1 cellular context compared by ENCODE assay signal in genomic region chr19:40465025-40465780, GRCh38.
TF ChIP-seq lines count a peak whose summit lies in the region.

TSS of gene BLVRB (minus strand) at chr19:40465745. CDS start at chr19:40465688, 57 bp downstream.

TF ChIP-seq in HepG2, 621 proteins besides CTCF, POLR2A, EP300 and RAD21 (continued from another document and continues in another):
- TF ChIP-seq, protein P1, sequence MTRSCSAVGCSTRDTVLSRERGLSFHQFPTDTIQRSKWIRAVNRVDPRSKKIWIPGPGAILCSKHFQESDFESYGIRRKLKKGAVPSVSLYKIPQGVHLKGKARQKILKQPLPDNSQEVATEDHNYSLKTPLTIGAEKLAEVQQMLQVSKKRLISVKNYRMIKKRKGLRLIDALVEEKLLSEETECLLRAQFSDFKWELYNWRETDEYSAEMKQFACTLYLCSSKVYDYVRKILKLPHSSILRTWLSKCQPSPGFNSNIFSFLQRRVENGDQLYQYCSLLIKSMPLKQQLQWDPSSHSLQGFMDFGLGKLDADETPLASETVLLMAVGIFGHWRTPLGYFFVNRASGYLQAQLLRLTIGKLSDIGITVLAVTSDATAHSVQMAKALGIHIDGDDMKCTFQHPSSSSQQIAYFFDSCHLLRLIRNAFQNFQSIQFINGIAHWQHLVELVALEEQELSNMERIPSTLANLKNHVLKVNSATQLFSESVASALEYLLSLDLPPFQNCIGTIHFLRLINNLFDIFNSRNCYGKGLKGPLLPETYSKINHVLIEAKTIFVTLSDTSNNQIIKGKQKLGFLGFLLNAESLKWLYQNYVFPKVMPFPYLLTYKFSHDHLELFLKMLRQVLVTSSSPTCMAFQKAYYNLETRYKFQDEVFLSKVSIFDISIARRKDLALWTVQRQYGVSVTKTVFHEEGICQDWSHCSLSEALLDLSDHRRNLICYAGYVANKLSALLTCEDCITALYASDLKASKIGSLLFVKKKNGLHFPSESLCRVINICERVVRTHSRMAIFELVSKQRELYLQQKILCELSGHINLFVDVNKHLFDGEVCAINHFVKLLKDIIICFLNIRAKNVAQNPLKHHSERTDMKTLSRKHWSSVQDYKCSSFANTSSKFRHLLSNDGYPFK (CRISPR knock-in tag; IDR thresholded peaks at IDR 0.05; ENCODE audit: borderline replicate concordance), result no peak
- no peak for TF ChIP-seq TCF7L2 (IDR thresholded peaks at IDR 0.05; ENCODE audit: low read depth, low read length)
- no peak for TF ChIP-seq AGO2 (optimal IDR thresholded peaks at IDR 0.05; ENCODE audit: low read depth, low read length)
- peak; percentile 87 for TF ChIP-seq BHLHE40 (IDR thresholded peaks at IDR 0.05; ENCODE audit: low read length)
- TF ChIP-seq DNMT3B (CRISPR knock-in tag; conservative IDR thresholded peaks at IDR 0.05), result no peak
- no peak for TF ChIP-seq FIP1L1 (IDR thresholded peaks at IDR 0.05; ENCODE audit: borderline replicate concordance, insufficient read depth, low read depth, low read length)
- TF ChIP-seq, protein P2, sequence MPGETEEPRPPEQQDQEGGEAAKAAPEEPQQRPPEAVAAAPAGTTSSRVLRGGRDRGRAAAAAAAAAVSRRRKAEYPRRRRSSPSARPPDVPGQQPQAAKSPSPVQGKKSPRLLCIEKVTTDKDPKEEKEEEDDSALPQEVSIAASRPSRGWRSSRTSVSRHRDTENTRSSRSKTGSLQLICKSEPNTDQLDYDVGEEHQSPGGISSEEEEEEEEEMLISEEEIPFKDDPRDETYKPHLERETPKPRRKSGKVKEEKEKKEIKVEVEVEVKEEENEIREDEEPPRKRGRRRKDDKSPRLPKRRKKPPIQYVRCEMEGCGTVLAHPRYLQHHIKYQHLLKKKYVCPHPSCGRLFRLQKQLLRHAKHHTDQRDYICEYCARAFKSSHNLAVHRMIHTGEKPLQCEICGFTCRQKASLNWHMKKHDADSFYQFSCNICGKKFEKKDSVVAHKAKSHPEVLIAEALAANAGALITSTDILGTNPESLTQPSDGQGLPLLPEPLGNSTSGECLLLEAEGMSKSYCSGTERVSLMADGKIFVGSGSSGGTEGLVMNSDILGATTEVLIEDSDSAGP (CRISPR knock-in tag; IDR thresholded peaks at IDR 0.05; ENCODE audit: borderline replicate concordance), result peak; percentile 58; the same call in 1 of the 2 replicates
- peak; percentile 47; the same call in 1 of the 2 replicates for TF ChIP-seq KDM2A (CRISPR knock-in tag; IDR thresholded peaks at IDR 0.05; ENCODE audit: borderline replicate concordance, low read depth)
- TF ChIP-seq TFDP2 (CRISPR knock-in tag; IDR thresholded peaks at IDR 0.05), result peak; percentile 65; the same call in 1 of the 2 replicates
- TF ChIP-seq, protein P3, sequence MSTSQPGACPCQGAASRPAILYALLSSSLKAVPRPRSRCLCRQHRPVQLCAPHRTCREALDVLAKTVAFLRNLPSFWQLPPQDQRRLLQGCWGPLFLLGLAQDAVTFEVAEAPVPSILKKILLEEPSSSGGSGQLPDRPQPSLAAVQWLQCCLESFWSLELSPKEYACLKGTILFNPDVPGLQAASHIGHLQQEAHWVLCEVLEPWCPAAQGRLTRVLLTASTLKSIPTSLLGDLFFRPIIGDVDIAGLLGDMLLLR (CRISPR knock-in tag; IDR thresholded peaks at IDR 0.05), result peak; percentile 36; the same call in 1 of the 2 replicates
- TF ChIP-seq, protein P4, sequence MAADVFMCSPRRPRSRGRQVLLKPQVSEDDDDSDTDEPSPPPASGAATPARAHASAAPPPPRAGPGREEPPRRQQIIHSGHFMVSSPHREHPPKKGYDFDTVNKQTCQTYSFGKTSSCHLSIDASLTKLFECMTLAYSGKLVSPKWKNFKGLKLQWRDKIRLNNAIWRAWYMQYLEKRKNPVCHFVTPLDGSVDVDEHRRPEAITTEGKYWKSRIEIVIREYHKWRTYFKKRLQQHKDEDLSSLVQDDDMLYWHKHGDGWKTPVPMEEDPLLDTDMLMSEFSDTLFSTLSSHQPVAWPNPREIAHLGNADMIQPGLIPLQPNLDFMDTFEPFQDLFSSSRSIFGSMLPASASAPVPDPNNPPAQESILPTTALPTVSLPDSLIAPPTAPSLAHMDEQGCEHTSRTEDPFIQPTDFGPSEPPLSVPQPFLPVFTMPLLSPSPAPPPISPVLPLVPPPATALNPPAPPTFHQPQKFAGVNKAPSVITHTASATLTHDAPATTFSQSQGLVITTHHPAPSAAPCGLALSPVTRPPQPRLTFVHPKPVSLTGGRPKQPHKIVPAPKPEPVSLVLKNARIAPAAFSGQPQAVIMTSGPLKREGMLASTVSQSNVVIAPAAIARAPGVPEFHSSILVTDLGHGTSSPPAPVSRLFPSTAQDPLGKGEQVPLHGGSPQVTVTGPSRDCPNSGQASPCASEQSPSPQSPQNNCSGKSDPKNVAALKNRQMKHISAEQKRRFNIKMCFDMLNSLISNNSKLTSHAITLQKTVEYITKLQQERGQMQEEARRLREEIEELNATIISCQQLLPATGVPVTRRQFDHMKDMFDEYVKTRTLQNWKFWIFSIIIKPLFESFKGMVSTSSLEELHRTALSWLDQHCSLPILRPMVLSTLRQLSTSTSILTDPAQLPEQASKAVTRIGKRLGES (CRISPR knock-in tag; IDR thresholded peaks at IDR 0.05; ENCODE audit: borderline replicate concordance), result no peak
- TF ChIP-seq ZNF10 (CRISPR knock-in tag; IDR thresholded peaks at IDR 0.05; ENCODE audit: borderline replicate concordance, low read depth), result no peak
- no peak for TF ChIP-seq CHCHD3 (CRISPR knock-in tag; IDR thresholded peaks at IDR 0.05)
- no peak for TF ChIP-seq ZNF224 (CRISPR knock-in tag; IDR thresholded peaks at IDR 0.05)
- TF ChIP-seq CBX2 (IDR thresholded peaks at IDR 0.05; ENCODE audit: low read depth, low read length), result no peak
- TF ChIP-seq CBX2 (CRISPR knock-in tag; IDR thresholded peaks at IDR 0.05; ENCODE audit: low read depth), result no peak
- TF ChIP-seq ZBTB42 (CRISPR knock-in tag; IDR thresholded peaks at IDR 0.05), result no peak
- TF ChIP-seq ZNF7 (CRISPR knock-in tag; IDR thresholded peaks at IDR 0.05), result no peak
- TF ChIP-seq HOXA5 (CRISPR knock-in tag; IDR thresholded peaks at IDR 0.05), result no peak
- TF ChIP-seq ZNF510 (CRISPR knock-in tag; IDR thresholded peaks at IDR 0.05; ENCODE audit: low read depth), result no peak
- 0 out of 2 replicates have a peak, but pooled peaks have one; percentile 28 for TF ChIP-seq ZBTB34 (CRISPR knock-in tag; IDR thresholded peaks at IDR 0.05)
- TF ChIP-seq CCAR2 (optimal IDR thresholded peaks at IDR 0.05; ENCODE audit: low read depth, low read length), result no peak
- no peak for TF ChIP-seq FOXO1 (CRISPR knock-in tag; IDR thresholded peaks at IDR 0.05)
- TF ChIP-seq KLF15 (CRISPR knock-in tag; IDR thresholded peaks at IDR 0.05; ENCODE audit: borderline replicate concordance), result no peak
- no peak for TF ChIP-seq HHEX (CRISPR knock-in tag; IDR thresholded peaks at IDR 0.05)
- TF ChIP-seq ZNF143 (CRISPR knock-in tag; IDR thresholded peaks at IDR 0.05), result no peak
- TF ChIP-seq, protein P5, sequence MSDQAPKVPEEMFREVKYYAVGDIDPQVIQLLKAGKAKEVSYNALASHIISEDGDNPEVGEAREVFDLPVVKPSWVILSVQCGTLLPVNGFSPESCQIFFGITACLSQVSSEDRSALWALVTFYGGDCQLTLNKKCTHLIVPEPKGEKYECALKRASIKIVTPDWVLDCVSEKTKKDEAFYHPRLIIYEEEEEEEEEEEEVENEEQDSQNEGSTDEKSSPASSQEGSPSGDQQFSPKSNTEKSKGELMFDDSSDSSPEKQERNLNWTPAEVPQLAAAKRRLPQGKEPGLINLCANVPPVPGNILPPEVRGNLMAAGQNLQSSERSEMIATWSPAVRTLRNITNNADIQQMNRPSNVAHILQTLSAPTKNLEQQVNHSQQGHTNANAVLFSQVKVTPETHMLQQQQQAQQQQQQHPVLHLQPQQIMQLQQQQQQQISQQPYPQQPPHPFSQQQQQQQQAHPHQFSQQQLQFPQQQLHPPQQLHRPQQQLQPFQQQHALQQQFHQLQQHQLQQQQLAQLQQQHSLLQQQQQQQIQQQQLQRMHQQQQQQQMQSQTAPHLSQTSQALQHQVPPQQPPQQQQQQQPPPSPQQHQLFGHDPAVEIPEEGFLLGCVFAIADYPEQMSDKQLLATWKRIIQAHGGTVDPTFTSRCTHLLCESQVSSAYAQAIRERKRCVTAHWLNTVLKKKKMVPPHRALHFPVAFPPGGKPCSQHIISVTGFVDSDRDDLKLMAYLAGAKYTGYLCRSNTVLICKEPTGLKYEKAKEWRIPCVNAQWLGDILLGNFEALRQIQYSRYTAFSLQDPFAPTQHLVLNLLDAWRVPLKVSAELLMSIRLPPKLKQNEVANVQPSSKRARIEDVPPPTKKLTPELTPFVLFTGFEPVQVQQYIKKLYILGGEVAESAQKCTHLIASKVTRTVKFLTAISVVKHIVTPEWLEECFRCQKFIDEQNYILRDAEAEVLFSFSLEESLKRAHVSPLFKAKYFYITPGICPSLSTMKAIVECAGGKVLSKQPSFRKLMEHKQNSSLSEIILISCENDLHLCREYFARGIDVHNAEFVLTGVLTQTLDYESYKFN (CRISPR knock-in tag; conservative IDR thresholded peaks at IDR 0.05), result peak; percentile 59
- no peak for TF ChIP-seq PRPF4 (IDR thresholded peaks at IDR 0.05; ENCODE audit: low read depth, low read length, poor library complexity, severe bottlenecking)
- TF ChIP-seq TEAD3 (CRISPR knock-in tag; optimal IDR thresholded peaks at IDR 0.05; ENCODE audit: borderline replicate concordance), result no peak
- TF ChIP-seq HCFC1 (IDR thresholded peaks at IDR 0.05; ENCODE audit: low read depth, low read length), result no peak
- no peak for TF ChIP-seq CENPT (CRISPR knock-in tag; IDR thresholded peaks at IDR 0.05; ENCODE audit: low read depth)
- TF ChIP-seq CBX5 (CRISPR knock-in tag; IDR thresholded peaks at IDR 0.05; ENCODE audit: borderline replicate concordance), result no peak
- TF ChIP-seq, protein P6, sequence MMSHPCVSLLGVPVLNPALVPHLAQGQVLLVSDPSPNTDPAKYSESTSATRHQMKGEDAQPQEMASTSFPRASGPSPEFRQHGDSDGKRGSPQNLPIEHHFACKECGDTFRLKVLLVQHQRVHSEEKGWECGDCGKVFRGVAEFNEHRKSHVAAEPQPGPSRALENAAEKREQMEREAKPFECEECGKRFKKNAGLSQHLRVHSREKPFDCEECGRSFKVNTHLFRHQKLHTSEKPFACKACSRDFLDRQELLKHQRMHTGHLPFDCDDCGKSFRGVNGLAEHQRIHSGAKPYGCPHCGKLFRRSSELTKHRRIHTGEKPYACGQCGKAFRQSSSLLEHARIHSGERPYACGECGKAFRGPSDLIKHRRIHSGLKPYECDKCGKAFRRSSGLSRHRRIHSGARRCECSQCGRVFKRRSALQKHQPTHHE (CRISPR knock-in tag; IDR thresholded peaks at IDR 0.05; ENCODE audit: borderline replicate concordance), result peak; percentile 33; the same call in 1 of the 2 replicates
- no peak for TF ChIP-seq ZNF747 (CRISPR knock-in tag; IDR thresholded peaks at IDR 0.05; ENCODE audit: borderline replicate concordance)
